ENCODE assay signal across 1 cellular context in the genomic region with DNA sequence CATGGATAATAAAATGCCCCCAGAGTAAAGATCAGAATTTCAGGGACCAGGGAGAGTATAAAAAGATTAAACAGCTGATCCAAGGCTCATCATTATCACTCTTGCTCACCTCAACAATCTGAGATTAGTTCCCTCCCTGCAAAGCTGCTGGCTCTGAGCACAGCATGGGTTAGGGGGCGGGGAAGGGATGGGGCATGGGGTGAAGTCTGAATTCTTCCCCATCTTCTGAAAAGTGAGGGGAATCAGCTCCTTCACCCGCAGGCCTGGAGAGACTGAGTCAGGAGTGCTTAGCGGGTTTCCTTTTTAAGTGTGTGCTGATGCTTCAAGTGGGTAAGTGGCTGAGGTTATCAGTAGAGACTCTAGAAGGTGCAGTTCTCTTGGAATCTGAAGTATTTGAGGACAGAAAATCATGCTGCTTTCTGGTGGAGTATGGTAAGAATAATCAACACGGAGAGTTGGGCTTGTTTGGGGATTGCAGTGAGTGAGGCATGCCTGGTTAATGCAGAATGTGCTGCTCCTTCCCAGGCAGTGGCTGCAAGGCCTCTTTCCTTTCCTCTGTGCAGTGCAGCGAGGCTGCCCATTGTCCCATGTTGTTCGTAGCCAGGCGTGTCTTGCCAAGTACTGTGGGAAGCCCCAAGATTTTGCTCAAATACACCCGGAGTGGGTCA.
TF ChIP-seq lines count a peak whose summit lies in the region.

No MANE protein-coding gene starts in this region.

TF ChIP-seq in IMR-90, 13 proteins besides CTCF, POLR2A, EP300 and RAD21:
- TF ChIP-seq, protein P1, sequence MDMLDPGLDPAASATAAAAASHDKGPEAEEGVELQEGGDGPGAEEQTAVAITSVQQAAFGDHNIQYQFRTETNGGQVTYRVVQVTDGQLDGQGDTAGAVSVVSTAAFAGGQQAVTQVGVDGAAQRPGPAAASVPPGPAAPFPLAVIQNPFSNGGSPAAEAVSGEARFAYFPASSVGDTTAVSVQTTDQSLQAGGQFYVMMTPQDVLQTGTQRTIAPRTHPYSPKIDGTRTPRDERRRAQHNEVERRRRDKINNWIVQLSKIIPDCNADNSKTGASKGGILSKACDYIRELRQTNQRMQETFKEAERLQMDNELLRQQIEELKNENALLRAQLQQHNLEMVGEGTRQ (IDR thresholded peaks at IDR 0.05; ENCODE audit: low read depth, low read length), result no peak
- TF ChIP-seq SMC3 (IDR thresholded peaks at IDR 0.05; ENCODE audit: low read depth, low read length), result no peak
- no peak for TF ChIP-seq BHLHE40 (IDR thresholded peaks at IDR 0.05; ENCODE audit: low read depth, low read length)
- TF ChIP-seq MAZ (IDR thresholded peaks at IDR 0.05; ENCODE audit: borderline replicate concordance, low read depth, low read length), result no peak
- no peak for TF ChIP-seq MAFK (IDR thresholded peaks at IDR 0.05; ENCODE audit: low read depth, low read length)
- TF ChIP-seq NFE2L2 (IDR thresholded peaks at IDR 0.05; ENCODE audit: low read depth, low read length), result no peak
- no peak for TF ChIP-seq RCOR1 (IDR thresholded peaks at IDR 0.05; ENCODE audit: insufficient replicate concordance, low read length)
- TF ChIP-seq, protein P2, sequence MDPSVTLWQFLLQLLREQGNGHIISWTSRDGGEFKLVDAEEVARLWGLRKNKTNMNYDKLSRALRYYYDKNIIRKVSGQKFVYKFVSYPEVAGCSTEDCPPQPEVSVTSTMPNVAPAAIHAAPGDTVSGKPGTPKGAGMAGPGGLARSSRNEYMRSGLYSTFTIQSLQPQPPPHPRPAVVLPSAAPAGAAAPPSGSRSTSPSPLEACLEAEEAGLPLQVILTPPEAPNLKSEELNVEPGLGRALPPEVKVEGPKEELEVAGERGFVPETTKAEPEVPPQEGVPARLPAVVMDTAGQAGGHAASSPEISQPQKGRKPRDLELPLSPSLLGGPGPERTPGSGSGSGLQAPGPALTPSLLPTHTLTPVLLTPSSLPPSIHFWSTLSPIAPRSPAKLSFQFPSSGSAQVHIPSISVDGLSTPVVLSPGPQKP (IDR thresholded peaks at IDR 0.05; ENCODE audit: borderline replicate concordance, low read depth, low read length), result no peak
- TF ChIP-seq FOS (IDR thresholded peaks at IDR 0.05; ENCODE audit: low read depth, low read length), result no peak
- no peak for TF ChIP-seq CHD1 (IDR thresholded peaks at IDR 0.05; ENCODE audit: low read depth, low read length)
- TF ChIP-seq MXI1 (IDR thresholded peaks at IDR 0.05; ENCODE audit: borderline replicate concordance, low read depth, low read length), result no peak
- no peak for TF ChIP-seq CEBPB (IDR thresholded peaks at IDR 0.05; ENCODE audit: low read depth, low read length)
- TF ChIP-seq RFX5 (IDR thresholded peaks at IDR 0.05; ENCODE audit: low read depth, low read length), result no peak
